ENCODE assay signal across 1 cellular context in genomic region chr7:72879737-72880215, GRCh38.
A peak's percentile ranks its signal among the peaks of the same experiment; 100 is the strongest.
TF ChIP-seq lines count a peak whose summit lies in the region.

No MANE protein-coding gene starts in this region.

TF ChIP-seq in H1, 55 proteins besides CTCF, POLR2A, EP300 and RAD21:
- peak; percentile 28; the same call in 1 of the 2 replicates for TF ChIP-seq CREB1 (IDR thresholded peaks at IDR 0.05)
- 0 out of 2 replicates have a peak, but pooled peaks have one; percentile 33 for TF ChIP-seq PHF8 (conservative IDR thresholded peaks at IDR 0.05; ENCODE audit: low read depth, low read length)
